In genomic region chr6:6649824-6650349, GRCh38 we compare ENCODE assay signal across 17 cellular contexts.
"Had no signal": no experiment of that assay in that cellular context is flagged by ENCODE, and none has a peak within 500 bp of the region (broad histone marks: within the 10 kb centered on the region; RNA-seq: fewer than 3 reads in every experiment).

No MANE protein-coding gene starts in this region.

- H3K9me3 Mint-ChIP-seq: activated T-cell treated with anti-CD3 and anti-CD28 coated beads, Interleukin-2, amount 50 U/mL, for 4 hours; effector memory CD8-positive, alpha-beta T cell had no signal

- DNase-seq: activated CD8-positive, alpha-beta memory T cell treated with anti-CD3 and anti-CD28 coated beads, Interleukin-2, amount 50 U/mL, for 4 hours; activated gamma-delta T cell; activated naive CD8-positive, alpha-beta T cell treated with anti-CD3 and anti-CD28 coated beads for 36 hours; activated T-cell treated with anti-CD3 and anti-CD28 coated beads, Interleukin-2, amount 50 U/mL, for 4 hours; central memory CD4-positive, alpha-beta T cell; colonic mucosa; effector memory CD8-positive, alpha-beta T cell; gastrocnemius medialis; hippocampal formation; kidney glomerular epithelial cell; left ventricle myocardium inferior; naive thymus-derived CD4-positive, alpha-beta T cell; psoas muscle; stimulated activated CD4-positive, alpha-beta T cell treated with anti-CD3 and anti-CD28 coated beads, Interleukin-12 subunit alpha, Interleukin-12 subunit beta, amount 100 ng/mL, for 4 hours; stimulated activated CD4-positive, alpha-beta T cell treated with anti-CD3 and anti-CD28 coated beads, Interleukin-4, amount 100 ng/mL, for 4 hours; stomach had no signal

- H3K4me3 Mint-ChIP-seq: activated naive CD8-positive, alpha-beta T cell treated with anti-CD3 and anti-CD28 coated beads for 36 hours; activated T-cell treated with anti-CD3 and anti-CD28 coated beads, Interleukin-2, amount 50 U/mL, for 4 hours; effector memory CD8-positive, alpha-beta T cell; naive thymus-derived CD4-positive, alpha-beta T cell had no signal

- ATAC-seq: activated T-cell treated with anti-CD3 and anti-CD28 coated beads, Interleukin-2, amount 50 U/mL, for 4 hours; effector memory CD8-positive, alpha-beta T cell; gastrocnemius medialis; naive thymus-derived CD4-positive, alpha-beta T cell; psoas muscle; SK-N-SH treated with all-trans-retinoic acid at 6 μM for 48 hours had no signal

- H3K27me3 Mint-ChIP-seq: activated naive CD8-positive, alpha-beta T cell treated with anti-CD3 and anti-CD28 coated beads for 36 hours; naive thymus-derived CD4-positive, alpha-beta T cell had no signal

- H3K27ac Mint-ChIP-seq: activated naive CD8-positive, alpha-beta T cell treated with anti-CD3 and anti-CD28 coated beads for 36 hours; effector memory CD8-positive, alpha-beta T cell had no signal
